In the genomic region with DNA sequence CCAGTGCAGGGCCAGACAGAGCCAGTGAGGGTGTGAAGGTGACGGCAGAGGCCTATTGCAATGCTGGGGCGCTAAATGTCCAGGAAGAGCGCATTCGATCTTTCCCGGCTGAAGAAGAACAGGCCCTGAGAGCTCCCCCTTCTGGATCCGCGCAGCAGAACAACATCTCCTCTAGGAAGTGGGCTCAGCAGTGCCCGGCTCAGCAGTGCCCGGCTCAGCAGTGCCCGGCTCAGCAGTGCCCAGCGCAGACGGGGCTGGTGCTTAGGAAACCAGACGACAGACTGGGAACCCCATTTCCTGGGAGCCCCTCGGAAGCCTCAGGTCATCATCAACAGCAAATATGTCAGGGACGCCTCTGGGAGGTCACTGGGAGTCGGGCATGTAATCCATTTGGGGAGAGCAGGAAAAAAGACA, we compare ENCODE assay signal across 1 cellular context.
TF ChIP-seq lines count a peak whose summit lies in the region.

No MANE protein-coding gene starts in this region.

TF ChIP-seq in HCT116, 20 proteins besides CTCF, POLR2A, EP300 and RAD21 (continued from another document):
- TF ChIP-seq, protein P1, sequence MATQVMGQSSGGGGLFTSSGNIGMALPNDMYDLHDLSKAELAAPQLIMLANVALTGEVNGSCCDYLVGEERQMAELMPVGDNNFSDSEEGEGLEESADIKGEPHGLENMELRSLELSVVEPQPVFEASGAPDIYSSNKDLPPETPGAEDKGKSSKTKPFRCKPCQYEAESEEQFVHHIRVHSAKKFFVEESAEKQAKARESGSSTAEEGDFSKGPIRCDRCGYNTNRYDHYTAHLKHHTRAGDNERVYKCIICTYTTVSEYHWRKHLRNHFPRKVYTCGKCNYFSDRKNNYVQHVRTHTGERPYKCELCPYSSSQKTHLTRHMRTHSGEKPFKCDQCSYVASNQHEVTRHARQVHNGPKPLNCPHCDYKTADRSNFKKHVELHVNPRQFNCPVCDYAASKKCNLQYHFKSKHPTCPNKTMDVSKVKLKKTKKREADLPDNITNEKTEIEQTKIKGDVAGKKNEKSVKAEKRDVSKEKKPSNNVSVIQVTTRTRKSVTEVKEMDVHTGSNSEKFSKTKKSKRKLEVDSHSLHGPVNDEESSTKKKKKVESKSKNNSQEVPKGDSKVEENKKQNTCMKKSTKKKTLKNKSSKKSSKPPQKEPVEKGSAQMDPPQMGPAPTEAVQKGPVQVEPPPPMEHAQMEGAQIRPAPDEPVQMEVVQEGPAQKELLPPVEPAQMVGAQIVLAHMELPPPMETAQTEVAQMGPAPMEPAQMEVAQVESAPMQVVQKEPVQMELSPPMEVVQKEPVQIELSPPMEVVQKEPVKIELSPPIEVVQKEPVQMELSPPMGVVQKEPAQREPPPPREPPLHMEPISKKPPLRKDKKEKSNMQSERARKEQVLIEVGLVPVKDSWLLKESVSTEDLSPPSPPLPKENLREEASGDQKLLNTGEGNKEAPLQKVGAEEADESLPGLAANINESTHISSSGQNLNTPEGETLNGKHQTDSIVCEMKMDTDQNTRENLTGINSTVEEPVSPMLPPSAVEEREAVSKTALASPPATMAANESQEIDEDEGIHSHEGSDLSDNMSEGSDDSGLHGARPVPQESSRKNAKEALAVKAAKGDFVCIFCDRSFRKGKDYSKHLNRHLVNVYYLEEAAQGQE (IDR thresholded peaks at IDR 0.05; ENCODE audit: low read depth): no peak
TF ChIP-seq in HCT116: peak in this region for 0.
